ENCODE assay signal across 11 cellular contexts in the genomic region with DNA sequence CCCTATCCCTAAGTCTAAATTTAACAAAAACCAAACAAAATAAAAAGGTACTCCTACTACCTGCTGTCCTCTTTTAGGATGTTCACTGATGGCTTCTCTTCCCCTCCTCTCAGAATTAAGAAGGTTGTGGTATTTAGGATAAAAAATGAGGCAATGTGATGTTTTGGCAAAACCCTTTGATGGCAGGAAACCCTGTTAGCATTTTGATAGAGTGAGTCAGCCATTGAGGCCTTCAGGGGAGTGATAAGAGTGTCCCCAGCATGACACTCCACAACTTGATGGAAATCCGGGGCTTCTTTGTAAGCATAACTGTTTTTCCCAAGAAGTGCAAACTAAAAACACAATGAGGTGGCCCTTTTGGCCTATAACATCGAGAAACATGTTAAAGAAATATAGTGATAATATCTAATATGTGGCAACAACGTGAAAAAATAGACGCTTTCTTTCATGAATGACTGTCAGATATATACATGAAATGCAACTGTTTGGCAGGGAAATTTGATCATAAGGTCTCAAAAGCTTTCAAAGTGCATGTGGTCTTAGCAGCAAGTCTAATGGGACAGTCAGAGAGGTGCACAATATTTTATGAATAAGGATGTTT. TPM values are rescaled to one million over a fixed set of nuclear protein-coding genes. Genes with fewer than 3 reads are reported as not detected.
DNase-seq lines count a peak whose midpoint lies in the region; ATAC-seq and TF ChIP-seq lines count a peak whose summit lies in the region.
"Had no signal": no experiment of that assay in that cellular context is flagged by ENCODE, and none has a peak within 500 bp of the region (broad histone marks: within the 10 kb centered on the region; RNA-seq: fewer than 3 reads in every experiment).

No MANE protein-coding gene starts in this region.

- peak overlapping the region; percentile 84 for H3K27ac Mint-ChIP-seq in activated CD8-positive, alpha-beta T cell treated with anti-CD3 and anti-CD28 coated beads for 36 hours

- H3K4me3 Mint-ChIP-seq in activated CD8-positive, alpha-beta T cell treated with anti-CD3 and anti-CD28 coated beads for 36 hours: peak overlapping the region; percentile 17

- peaks cover 16% of the 10 kb centered on the region for H3K36me3 Mint-ChIP-seq in activated CD8-positive, alpha-beta T cell treated with anti-CD3 and anti-CD28 coated beads for 36 hours (ENCODE audit: low read depth)

- peaks cover 71% of the 10 kb centered on the region for H3K4me1 Mint-ChIP-seq in activated CD8-positive, alpha-beta T cell treated with anti-CD3 and anti-CD28 coated beads for 36 hours (ENCODE audit: low read depth)

- H3K4me3 ChIP-seq in HEK293 (ENCODE audit: low read depth, low read length) (no peak overlapping the region), fibroblast of pulmonary artery (replicated peaks; ENCODE audit: low read depth, low read length) (no peak overlapping the region)
- H3K4me3 ChIP-seq: adrenal gland, thoracic aorta had no signal

- no peaks in the 10 kb centered on the region for H3K9me3 ChIP-seq in HEK293 (ENCODE audit: control insufficient read depth, insufficient read depth, low read depth, low read length)
- H3K9me3 ChIP-seq: adrenal gland, thoracic aorta had no signal

- peaks cover 6% of the 10 kb centered on the region for H3K9me3 Mint-ChIP-seq in activated CD8-positive, alpha-beta T cell treated with anti-CD3 and anti-CD28 coated beads for 36 hours

- ATAC-seq in activated CD8-positive, alpha-beta T cell treated with anti-CD3 and anti-CD28 coated beads for 36 hours: peak; percentile 71
- ATAC-seq in HG03175 (IDR thresholded peaks at IDR 0.05; ENCODE audit: unreplicated experiment) (no peak), GM21360 (IDR thresholded peaks at IDR 0.05; ENCODE audit: unreplicated experiment) (no peak), GM19324 (IDR thresholded peaks at IDR 0.05; ENCODE audit: low FRiP score, unreplicated experiment) (no peak)

- TF ChIP-seq CTCF in HEK293 (tag by site-specific recombination; IDR thresholded peaks at IDR 0.05) (no peak), fibroblast of pulmonary artery (IDR thresholded peaks at IDR 0.05; ENCODE audit: low read length, missing control alignments) (no peak)
- no peak for TF ChIP-seq CTCF in activated CD8-positive, alpha-beta T cell treated with anti-CD3 and anti-CD28 coated beads for 36 hours (IDR thresholded peaks at IDR 0.05)

- POLR2A ChIA-PET in HEK293 (lab: Yijun Ruan, JAX): no interaction called here
- POLR2A ChIA-PET in activated CD8-positive, alpha-beta T cell treated with anti-CD3 and anti-CD28 coated beads for 36 hours (lab: Charles Lee): interaction anchor here (1.3 kb wide), 1 partner anchor 9 kb away, joined by 3 read pairs; no protein-coding TSS in a partner anchor

- H3K27ac ChIP-seq in HEK293 (ENCODE audit: extremely low read depth, low read depth, low read length): no peak overlapping the region
- H3K27ac ChIP-seq: thoracic aorta had no signal

- H3K4me1 ChIP-seq in HEK293 (ENCODE audit: control insufficient read depth, insufficient read depth, low read length): peaks cover 4% of the 10 kb centered on the region; the same call in 1 of the 2 replicates

- CTCF ChIA-PET in HEK293 (lab: Yijun Ruan, JAX): no interaction called here
- CTCF ChIA-PET in activated CD8-positive, alpha-beta T cell treated with anti-CD3 and anti-CD28 coated beads for 36 hours (lab: Charles Lee): interaction anchor here (1.0 kb wide), 1 partner anchor 9 kb away, joined by 3 read pairs; no protein-coding TSS in a partner anchor

- no peaks in the 10 kb centered on the region for H3K27me3 Mint-ChIP-seq in activated CD8-positive, alpha-beta T cell treated with anti-CD3 and anti-CD28 coated beads for 36 hours

- H3K36me3 ChIP-seq in HEK293 (ENCODE audit: control insufficient read depth in 2 of 2, insufficient read depth in 1 of 2, low read length in 2 of 2): no peaks in the 10 kb centered on the region
- H3K36me3 ChIP-seq: adrenal gland, thoracic aorta had no signal

- DNase-seq in AG08396 (ENCODE audit: low spot score) (peak; percentile 50), fibroblast of pulmonary artery (ENCODE audit: low read depth) (peak; percentile 78), hypothalamus (lab: John Stamatoyannopoulos, UW) (no peak)
- DNase-seq in activated CD8-positive, alpha-beta T cell treated with anti-CD3 and anti-CD28 coated beads for 36 hours: peak; percentile 41
- DNase-seq: foreskin melanocyte had no signal

- intact Hi-C loops in activated CD8-positive, alpha-beta T cell treated with anti-CD3 and anti-CD28 coated beads for 36 hours (cut with micrococcal nuclease): no loop called here

TF ChIP-seq in HEK293, 187 proteins besides CTCF, POLR2A, EP300 and RAD21:
- peak; percentile 61 for TF ChIP-seq ZXDB (tag by site-specific recombination; IDR thresholded peaks at IDR 0.05)
- no peak for TF ChIP-seq ZNF785 (tag by site-specific recombination; IDR thresholded peaks at IDR 0.05)

RNA-seq across cellular contexts. Expression of a gene that starts 55.0 kb away (rescaled TPM):
- total RNA-seq in activated CD8-positive, alpha-beta T cell treated with anti-CD3 and anti-CD28 coated beads for 36 hours: 1 to 10 TPM; 2.2 to 2.7 TPM

Comparison
In these comparisons a context has a peak if more than half of its experiments do, and no peak if none do; other contexts are left out.
1. DNase-seq: peak in AG08396 (single experiment), activated CD8-positive, alpha-beta T cell treated with anti-CD3 and anti-CD28 coated beads for 36 hours (single experiment) and fibroblast of pulmonary artery (single experiment); none in hypothalamus (0 of 51).